In genomic region chr3:19065027-19065426, GRCh38 we compare ENCODE assay signal across 10 cellular contexts.
DNase-seq lines count a peak whose midpoint lies in the region; ATAC-seq and TF ChIP-seq lines count a peak whose summit lies in the region.
"Had no signal": no experiment of that assay in that cellular context is flagged by ENCODE, and none has a peak within 500 bp of the region (broad histone marks: within the 10 kb centered on the region; RNA-seq: fewer than 3 reads in every experiment).

No MANE protein-coding gene starts in this region.

- no peak overlapping the region for H3K9ac ChIP-seq in DND-41 (ENCODE audit: low read depth, low read length)
- H3K9ac ChIP-seq in Karpas-422 (ENCODE audit: low read length): no peak overlapping the region
- no peak overlapping the region for H3K9ac ChIP-seq in neural cell (ENCODE audit: low read length)

- H3K27ac ChIP-seq in DND-41 (ENCODE audit: low read length) (no peak overlapping the region), Karpas-422 (ENCODE audit: low read length) (no peak overlapping the region), WERI-Rb-1 (no peak overlapping the region), neural cell (ENCODE audit: low read length) (no peak overlapping the region), stomach (no peak overlapping the region)

- TF ChIP-seq EP300 in neural cell (conservative IDR thresholded peaks at IDR 0.05; ENCODE audit: poor library complexity, severe bottlenecking) (no peak), stomach (IDR thresholded peaks at IDR 0.05) (no peak)

- no peaks in the 10 kb centered on the region for H3K79me2 ChIP-seq in DND-41 (ENCODE audit: insufficient read depth, low read length)
- H3K79me2 ChIP-seq in Karpas-422 (ENCODE audit: low read length): no peaks in the 10 kb centered on the region
- no peaks in the 10 kb centered on the region for H3K79me2 ChIP-seq in neural cell (replicated peaks; ENCODE audit: insufficient read depth, low read length)

- no peaks in the 10 kb centered on the region for H3K9me2 ChIP-seq in Karpas-422 (replicated peaks; ENCODE audit: insufficient read depth, low read length)
- no peaks in the 10 kb centered on the region for H3K9me2 ChIP-seq in neural cell (ENCODE audit: insufficient read depth, low read length)

- H3K4me3 ChIP-seq in DND-41 (ENCODE audit: low read depth in 1 of 2, low read length in 2 of 2) (no peak overlapping the region), Karpas-422 (ENCODE audit: low read length) (no peak overlapping the region), WERI-Rb-1 (ENCODE audit: low read depth, low read length) (no peak overlapping the region), neural cell (ENCODE audit: low read length) (no peak overlapping the region), stomach (no peak overlapping the region)

- peak; percentile 47; the same call in 1 of the 3 replicates for ATAC-seq in DND-41 (ENCODE audit: insufficient read depth, low read depth)
- ATAC-seq in HG03342 (IDR thresholded peaks at IDR 0.05; ENCODE audit: unreplicated experiment): no peak
- no peak for ATAC-seq in HG03175 (IDR thresholded peaks at IDR 0.05; ENCODE audit: unreplicated experiment)

- TF ChIP-seq RAD21 in neural cell (conservative IDR thresholded peaks at IDR 0.05): peak; percentile 98

- H3K4me1 ChIP-seq in DND-41 (ENCODE audit: insufficient read depth, low read length) (no peaks in the 10 kb centered on the region), Karpas-422 (ENCODE audit: low read length) (no peaks in the 10 kb centered on the region), stomach (no peaks in the 10 kb centered on the region)

- H3K27me3 ChIP-seq in DND-41 (ENCODE audit: insufficient read depth, low read length, poor library complexity) (no peaks in the 10 kb centered on the region), Karpas-422 (ENCODE audit: low read length) (no peaks in the 10 kb centered on the region), WERI-Rb-1 (ENCODE audit: insufficient read depth, low read depth, severe bottlenecking) (no peaks in the 10 kb centered on the region), neural cell (ENCODE audit: insufficient read depth, low read depth, low read length) (no peaks in the 10 kb centered on the region), stomach (no peaks in the 10 kb centered on the region)

- H3K36me3 ChIP-seq in DND-41 (ENCODE audit: insufficient read depth, low read length): no peaks in the 10 kb centered on the region
- H3K36me3 ChIP-seq in Karpas-422 (ENCODE audit: insufficient read depth, low read length): no peaks in the 10 kb centered on the region
- no peaks in the 10 kb centered on the region for H3K36me3 ChIP-seq in WERI-Rb-1
- no peaks in the 10 kb centered on the region for H3K36me3 ChIP-seq in neural cell (ENCODE audit: insufficient read depth, low read length)
- H3K36me3 ChIP-seq in stomach: no peaks in the 10 kb centered on the region

- DNase-seq in DND-41: no peak
- peak; percentile 59 for DNase-seq in Karpas-422
- DNase-seq in WERI-Rb-1: no peak
- DNase-seq in stomach: no peak
- no peak for DNase-seq in NCI-H1092 (lab: John Stamatoyannopoulos, UW)
- DNase-seq: activated CD4-positive, alpha-beta memory T cell treated with anti-CD3 and anti-CD28 coated beads for 36 hours; NCI-H510A treated with DMSO at 0.1 percent for 48 hours had no signal

- no peaks in the 10 kb centered on the region for H3F3A ChIP-seq in neural cell (ENCODE audit: insufficient read depth, low read length, poor library complexity, severe bottlenecking)

- H3K4me2 ChIP-seq in DND-41 (ENCODE audit: insufficient read depth, low read length) (no peak overlapping the region), Karpas-422 (ENCODE audit: low read depth, low read length, poor library complexity, severe bottlenecking) (no peak overlapping the region), neural cell (ENCODE audit: low read length) (no peak overlapping the region)

- H2AFZ ChIP-seq in DND-41 (ENCODE audit: low read depth, low read length): no peak overlapping the region
- no peak overlapping the region for H2AFZ ChIP-seq in Karpas-422 (ENCODE audit: low read length)
- no peak overlapping the region for H2AFZ ChIP-seq in neural cell (ENCODE audit: low read depth, low read length)

- TF ChIP-seq POLR2A in stomach (IDR thresholded peaks at IDR 0.05): no peak

- WGBS in stomach, 5 donors: 8 to 23% (median 21%) methylated on average over 1 of the region's 1 CpG

- intact Hi-C loops in stomach (cut with DNase I; ENCODE audit: low total_unique reads): no loop called here

- peak; percentile 54 for TF ChIP-seq CTCF in DND-41 (IDR thresholded peaks at IDR 0.05; ENCODE audit: borderline replicate concordance, extremely low read depth, low read length, poor library complexity, severe bottlenecking)
- TF ChIP-seq CTCF in WERI-Rb-1 (IDR thresholded peaks at IDR 0.05; ENCODE audit: low read depth, low read length): peak; percentile 39
- peak; percentile 91 for TF ChIP-seq CTCF in neural cell (IDR thresholded peaks at IDR 0.05; ENCODE audit: poor library complexity, severe bottlenecking)
- TF ChIP-seq CTCF in stomach (IDR thresholded peaks at IDR 0.05): peak in 2 of 7 experiments; percentile 10 to 14

- peaks cover 4% of the 10 kb centered on the region for H3K9me3 ChIP-seq in DND-41 (ENCODE audit: insufficient read depth, low read length, severe bottlenecking)
- no peaks in the 10 kb centered on the region for H3K9me3 ChIP-seq in Karpas-422 (ENCODE audit: low read length)
- H3K9me3 ChIP-seq in WERI-Rb-1 (ENCODE audit: severe bottlenecking): peaks cover 7% of the 10 kb centered on the region
- no peaks in the 10 kb centered on the region for H3K9me3 ChIP-seq in neural cell (ENCODE audit: low read length)
- H3K9me3 ChIP-seq in stomach: no peaks in the 10 kb centered on the region

- no peaks in the 10 kb centered on the region for H4K20me1 ChIP-seq in DND-41 (ENCODE audit: insufficient read depth, low read length)
- H4K20me1 ChIP-seq in Karpas-422 (ENCODE audit: insufficient read depth, low read depth, low read length): no peaks in the 10 kb centered on the region
- H4K20me1 ChIP-seq in neural cell (ENCODE audit: insufficient read depth): no peaks in the 10 kb centered on the region

TF ChIP-seq in neural cell, 6 proteins besides CTCF, POLR2A, EP300 and RAD21:
- TF ChIP-seq SMC3 (conservative IDR thresholded peaks at IDR 0.05; ENCODE audit: poor library complexity): peak; percentile 98
- TF ChIP-seq, protein P1, sequence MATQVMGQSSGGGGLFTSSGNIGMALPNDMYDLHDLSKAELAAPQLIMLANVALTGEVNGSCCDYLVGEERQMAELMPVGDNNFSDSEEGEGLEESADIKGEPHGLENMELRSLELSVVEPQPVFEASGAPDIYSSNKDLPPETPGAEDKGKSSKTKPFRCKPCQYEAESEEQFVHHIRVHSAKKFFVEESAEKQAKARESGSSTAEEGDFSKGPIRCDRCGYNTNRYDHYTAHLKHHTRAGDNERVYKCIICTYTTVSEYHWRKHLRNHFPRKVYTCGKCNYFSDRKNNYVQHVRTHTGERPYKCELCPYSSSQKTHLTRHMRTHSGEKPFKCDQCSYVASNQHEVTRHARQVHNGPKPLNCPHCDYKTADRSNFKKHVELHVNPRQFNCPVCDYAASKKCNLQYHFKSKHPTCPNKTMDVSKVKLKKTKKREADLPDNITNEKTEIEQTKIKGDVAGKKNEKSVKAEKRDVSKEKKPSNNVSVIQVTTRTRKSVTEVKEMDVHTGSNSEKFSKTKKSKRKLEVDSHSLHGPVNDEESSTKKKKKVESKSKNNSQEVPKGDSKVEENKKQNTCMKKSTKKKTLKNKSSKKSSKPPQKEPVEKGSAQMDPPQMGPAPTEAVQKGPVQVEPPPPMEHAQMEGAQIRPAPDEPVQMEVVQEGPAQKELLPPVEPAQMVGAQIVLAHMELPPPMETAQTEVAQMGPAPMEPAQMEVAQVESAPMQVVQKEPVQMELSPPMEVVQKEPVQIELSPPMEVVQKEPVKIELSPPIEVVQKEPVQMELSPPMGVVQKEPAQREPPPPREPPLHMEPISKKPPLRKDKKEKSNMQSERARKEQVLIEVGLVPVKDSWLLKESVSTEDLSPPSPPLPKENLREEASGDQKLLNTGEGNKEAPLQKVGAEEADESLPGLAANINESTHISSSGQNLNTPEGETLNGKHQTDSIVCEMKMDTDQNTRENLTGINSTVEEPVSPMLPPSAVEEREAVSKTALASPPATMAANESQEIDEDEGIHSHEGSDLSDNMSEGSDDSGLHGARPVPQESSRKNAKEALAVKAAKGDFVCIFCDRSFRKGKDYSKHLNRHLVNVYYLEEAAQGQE (IDR thresholded peaks at IDR 0.05; ENCODE audit: borderline replicate concordance): no peak
